ENCODE assay signal across 9 cellular contexts in genomic region chr10:24207781-24208611, GRCh38. TPM values are rescaled to one million over a fixed set of nuclear protein-coding genes. Genes with fewer than 3 reads are reported as not detected.
A peak's percentile ranks its signal among the peaks of the same experiment; 100 is the strongest.
DNase-seq lines count a peak whose midpoint lies in the region; ATAC-seq and TF ChIP-seq lines count a peak whose summit lies in the region.
"Had no signal": no experiment of that assay in that cellular context is flagged by ENCODE, and none has a peak within 500 bp of the region (broad histone marks: within the 10 kb centered on the region; RNA-seq: fewer than 3 reads in every experiment).

No MANE protein-coding gene starts in this region.

- no peaks in the 10 kb centered on the region for H3K79me2 ChIP-seq in smooth muscle cell (ENCODE audit: low read depth)

- peak overlapping the region; percentile 87 for H3K4me2 ChIP-seq in smooth muscle cell

- H3K9me3 ChIP-seq in HUES64 (ENCODE audit: insufficient read depth, low read depth, low read length) (no peaks in the 10 kb centered on the region), smooth muscle cell (replicated peaks; ENCODE audit: low read depth) (no peaks in the 10 kb centered on the region)

- peaks cover 46% of the 10 kb centered on the region for H3K4me1 ChIP-seq in HUES64 (ENCODE audit: insufficient read depth, low read length)
- H3K4me1 ChIP-seq in smooth muscle cell (ENCODE audit: low read depth) = peaks cover 41% of the 10 kb centered on the region

- H3K27ac ChIP-seq in HUES64 (ENCODE audit: low read depth, low read length) (no peak overlapping the region), smooth muscle cell (ENCODE audit: low read depth) (peak overlapping the region; percentile 80)

- no peaks in the 10 kb centered on the region for H4K20me1 ChIP-seq in smooth muscle cell (ENCODE audit: low read depth)

- no peaks in the 10 kb centered on the region for H3K36me3 Mint-ChIP-seq in activated naive CD8-positive, alpha-beta T cell treated with anti-CD3 and anti-CD28 coated beads, Interleukin-2, amount 10 ng/mL, durations not matched to agents 7 days and 5 days

- H3K27me3 ChIP-seq in HUES64 (ENCODE audit: insufficient read depth, low read length) (no peaks in the 10 kb centered on the region), smooth muscle cell (ENCODE audit: low read depth) (no peaks in the 10 kb centered on the region)

- H3K4me3 ChIP-seq in HUES64 (ENCODE audit: low read length) (peak overlapping the region; percentile 77), smooth muscle cell (peak overlapping the region; percentile 62)

- H3K27ac Mint-ChIP-seq in activated naive CD8-positive, alpha-beta T cell treated with anti-CD3 and anti-CD28 coated beads, Interleukin-2, amount 10 ng/mL, durations not matched to agents 7 days and 5 days = no peak overlapping the region
- H3K27ac Mint-ChIP-seq: T-helper 17 cell had no signal

- H3K4me3 Mint-ChIP-seq in activated naive CD8-positive, alpha-beta T cell treated with anti-CD3 and anti-CD28 coated beads, Interleukin-2, amount 10 ng/mL, durations not matched to agents 7 days and 5 days = peak overlapping the region; percentile 73

- peaks cover 11% of the 10 kb centered on the region for H3K4me1 Mint-ChIP-seq in activated naive CD8-positive, alpha-beta T cell treated with anti-CD3 and anti-CD28 coated beads, Interleukin-2, amount 10 ng/mL, durations not matched to agents 7 days and 5 days

- no peaks in the 10 kb centered on the region for H3F3A ChIP-seq in smooth muscle cell (ENCODE audit: low read depth)

- DNase-seq in activated naive CD8-positive, alpha-beta T cell treated with anti-CD3 and anti-CD28 coated beads, Interleukin-2, amount 10 ng/mL, durations not matched to agents 7 days and 5 days = no peak
- peak; percentile 47 for DNase-seq in iris pigment epithelial cell (ENCODE audit: low read depth)
- no peak for DNase-seq in smooth muscle cell (lab: John Stamatoyannopoulos, UW; ENCODE audit: unreplicated experiment)
- DNase-seq in stimulated activated CD8-positive, alpha-beta memory T cell treated with anti-CD3 and anti-CD28 coated beads, Interleukin-4, amount 100 ng/mL, for 48 hours = no peak
- DNase-seq in NCI-H510A (lab: John Stamatoyannopoulos, UW) = no peak
- DNase-seq in A172 (ENCODE audit: low spot score) = no peak
- DNase-seq: T-helper 17 cell had no signal

- peaks cover 1% of the 10 kb centered on the region for H3K9me3 Mint-ChIP-seq in activated naive CD8-positive, alpha-beta T cell treated with anti-CD3 and anti-CD28 coated beads, Interleukin-2, amount 10 ng/mL, durations not matched to agents 7 days and 5 days

- H3K9ac ChIP-seq in HUES64 (ENCODE audit: low read depth, low read length) = peak overlapping the region; percentile 78; the same call in 1 of the 2 replicates
- peak overlapping the region; percentile 82 for H3K9ac ChIP-seq in smooth muscle cell (ENCODE audit: low read depth)

- 72% methylated on average over 11 of the region's 13 CpGs for WGBS in HUES64
- 81% methylated on average over 13 of the region's 13 CpGs for WGBS in smooth muscle cell (ENCODE audit: low lambda C conversion rate)

- no peak for ATAC-seq in activated naive CD8-positive, alpha-beta T cell treated with anti-CD3 and anti-CD28 coated beads, Interleukin-2, amount 10 ng/mL, durations not matched to agents 7 days and 5 days (ENCODE audit: low read depth)
- ATAC-seq in GM21576 (IDR thresholded peaks at IDR 0.05; ENCODE audit: unreplicated experiment) = no peak
- ATAC-seq: T-helper 17 cell had no signal

- peaks cover 11% of the 10 kb centered on the region for H3K27me3 Mint-ChIP-seq in activated naive CD8-positive, alpha-beta T cell treated with anti-CD3 and anti-CD28 coated beads, Interleukin-2, amount 10 ng/mL, durations not matched to agents 7 days and 5 days

- no peak for TF ChIP-seq CTCF in smooth muscle cell (IDR thresholded peaks at IDR 0.05; ENCODE audit: borderline replicate concordance, insufficient read depth, poor library complexity, severe bottlenecking)

- no peaks in the 10 kb centered on the region for H3K36me3 ChIP-seq in HUES64 (ENCODE audit: insufficient read depth, low read length)
- H3K36me3 ChIP-seq in smooth muscle cell (ENCODE audit: low read depth) = no peaks in the 10 kb centered on the region

- H2AFZ ChIP-seq in smooth muscle cell (ENCODE audit: low read depth) = peak overlapping the region; percentile 75

- POLR2A ChIA-PET in activated naive CD8-positive, alpha-beta T cell treated with anti-CD3 and anti-CD28 coated beads, Interleukin-2, amount 10 ng/mL, durations not matched to agents 7 days and 5 days (lab: Charles Lee) = interaction anchor here (0.7 kb wide), 1 partner anchor 1955 kb away, joined by 3 read pairs; no protein-coding TSS in a partner anchor

RNA-seq across cellular contexts. Expression of gene KIAA1217, which starts 0.9 kb away (rescaled TPM):
- 8.7 TPM for polyA plus RNA-seq in HUES64 (2013, experiment 1 of 2)
- polyA plus RNA-seq in HUES64 (2013, experiment 2 of 2) = 10.1 TPM
- total RNA-seq in activated naive CD8-positive, alpha-beta T cell treated with anti-CD3 and anti-CD28 coated beads, Interleukin-2, amount 10 ng/mL, durations not matched to agents 7 days and 5 days = under 1 TPM in 1 of 2 experiments, not detected in 1; 0.06 TPM
- 52.3 and 68.8 TPM in 2 replicates for total RNA-seq in smooth muscle cell
- 43.3 and 69.4 TPM in 2 replicates for polyA plus RNA-seq in smooth muscle cell
- 3.8 and 4.7 TPM in 2 replicates for total RNA-seq in A172 (2014; rRNA removed; shearing (Covaris generic))
